Comparison of ENCODE assay signal across 11 cellular contexts in genomic region chr1:29271724-29272123, GRCh38. TPM values are rescaled to one million over a fixed set of nuclear protein-coding genes. Genes with fewer than 3 reads are reported as not detected.
DNase-seq lines count a peak whose midpoint lies in the region; ATAC-seq and TF ChIP-seq lines count a peak whose summit lies in the region.
"Had no signal": no experiment of that assay in that cellular context is flagged by ENCODE, and none has a peak within 500 bp of the region (broad histone marks: within the 10 kb centered on the region; RNA-seq: fewer than 3 reads in every experiment).

No MANE protein-coding gene starts in this region.

- H3K4me3 Mint-ChIP-seq in brain: peak overlapping the region in 3 of 5 experiments; percentile 10 to 27 (median 25)
- H3K4me3 Mint-ChIP-seq: activated naive CD4-positive, alpha-beta T cell treated with anti-CD3 and anti-CD28 coated beads, Interleukin-2, amount 50 U/mL, for 24 hours had no signal

- H3K9me3 Mint-ChIP-seq in brain: peaks cover 0 to 5% (median 1%) of the 10 kb centered on the region in 5 experiments
- H3K9me3 Mint-ChIP-seq: activated naive CD4-positive, alpha-beta T cell treated with anti-CD3 and anti-CD28 coated beads, Interleukin-2, amount 50 U/mL, for 24 hours had no signal

- ATAC-seq in HG02884 (IDR thresholded peaks at IDR 0.05; ENCODE audit: unreplicated experiment): no peak

- H3K36me3 Mint-ChIP-seq in brain: peaks cover 18% of the 10 kb centered on the region
- H3K36me3 Mint-ChIP-seq: activated naive CD4-positive, alpha-beta T cell treated with anti-CD3 and anti-CD28 coated beads, Interleukin-2, amount 50 U/mL, for 24 hours had no signal

- H3K36me3 ChIP-seq in stomach: peaks cover 0 to 20% (median 12%) of the 10 kb centered on the region in 4 donors

- WGBS in stomach, 5 donors: 7 to 14% (median 10%) methylated on average over 7 of the region's 7 CpGs

- TF ChIP-seq CTCF in brain (conservative IDR thresholded peaks at IDR 0.05) (no peak), stomach (IDR thresholded peaks at IDR 0.05) (no peak)

- peaks cover 9% of the 10 kb centered on the region for H3K27me3 Mint-ChIP-seq in brain

- TF ChIP-seq EP300 in stomach (IDR thresholded peaks at IDR 0.05): no peak

- DNase-seq in HPDE6-E6E7 (ENCODE audit: extremely low spot score) (peak; percentile 53), iPS DF 4.7 (ENCODE audit: extremely low read depth, low spot score) (peak; percentile 62), stomach (peak; percentile 87), GDM1 (lab: John Stamatoyannopoulos, UW) (no peak), NCI-H2171 treated with DMSO at 0.1 percent for 48 hours (lab: John Stamatoyannopoulos, UW) (no peak), NCI-H2227 (lab: John Stamatoyannopoulos, UW; ENCODE audit: unreplicated experiment) (no peak)
- DNase-seq: NCI-H345, occipital lobe had no signal

- no peak for TF ChIP-seq POLR2A in stomach (IDR thresholded peaks at IDR 0.05)

- peaks cover 42% of the 10 kb centered on the region for H3K4me1 Mint-ChIP-seq in brain
- H3K4me1 Mint-ChIP-seq: activated naive CD4-positive, alpha-beta T cell treated with anti-CD3 and anti-CD28 coated beads, Interleukin-2, amount 50 U/mL, for 24 hours had no signal

- H3K27ac ChIP-seq in stomach: peak overlapping the region in 1 of 5 donors; percentile 7

- no peak overlapping the region for H3K4me3 ChIP-seq in stomach

- H3K9me3 ChIP-seq in stomach: no peaks in the 10 kb centered on the region

- intact Hi-C loops in stomach (cut with DNase I; ENCODE audit: low total_unique reads): no loop called here

- peaks cover 6 to 18% (median 16%) of the 10 kb centered on the region in 4 donors for H3K4me1 ChIP-seq in stomach

- no peaks in the 10 kb centered on the region for H3K27me3 ChIP-seq in stomach

- H3K27ac Mint-ChIP-seq in brain: peak overlapping the region in 4 of 5 experiments; percentile 32 to 94 (median 59)

RNA-seq across cellular contexts. Expression of gene PTPRU, which starts 35.4 kb away (rescaled TPM):
- polyA plus RNA-seq in brain (ENCODE audit: insufficient read depth, low read depth, low replicate concordance): 10.6 TPM
- 10 to 100 TPM in 2 of 5 donors, 1 to 10 TPM in 2, under 1 TPM in 1; 0.29 to 17.5 (median 8.0) TPM for total RNA-seq in stomach
- polyA plus RNA-seq in stomach: 1 to 10 TPM; 4.9 to 5.4 (median 5.2) TPM

RNA-seq across cellular contexts. Expression of gene MECR, which starts 41.0 kb away (rescaled TPM):
- polyA plus RNA-seq in brain (ENCODE audit: insufficient read depth, low read depth, low replicate concordance) (31.1 TPM), stomach (10 to 100 TPM; 16.0 to 20.1 (median 18.2) TPM)
- total RNA-seq in stomach: 10 to 100 TPM in 4 of 5 donors, 1 to 10 TPM in 1; 8.9 to 47.8 (median 17.4) TPM

Comparison
In these comparisons a context has a peak if more than half of its experiments do, and no peak if none do; other contexts are left out.
1. DNase-seq: peak in HPDE6-E6E7 (single experiment), iPS DF 4.7 (single experiment) and stomach (single experiment); none in GDM1 (single experiment), NCI-H2171 treated with DMSO at 0.1 percent for 48 hours (single experiment) and NCI-H2227 (single experiment).